ENCODE assay signal across 8 cellular contexts in genomic region chr12:116274552-116275375, GRCh38. TPM values are rescaled to one million over a fixed set of nuclear protein-coding genes. Genes with fewer than 3 reads are reported as not detected.
A peak's percentile ranks its signal among the peaks of the same experiment; 100 is the strongest.
DNase-seq lines count a peak whose midpoint lies in the region; ATAC-seq, FAIRE-seq and TF ChIP-seq lines count a peak whose summit lies in the region.

No MANE protein-coding gene starts in this region.

- H3K27me3 ChIP-seq in skeletal muscle satellite cell (ENCODE audit: control insufficient read depth, insufficient read depth, low read length) = no peaks in the 10 kb centered on the region

- TF ChIP-seq CTCF in epithelial cell of esophagus (IDR thresholded peaks at IDR 0.05; ENCODE audit: insufficient read depth, low read depth, low read length, missing control alignments) = no peak

- H3K36me3 ChIP-seq in skeletal muscle satellite cell (ENCODE audit: insufficient read depth, low read length) = no peaks in the 10 kb centered on the region

- peak overlapping the region; percentile 84 for H3K4me2 ChIP-seq in skeletal muscle satellite cell (ENCODE audit: low read length)

- ATAC-seq in HG02588 (IDR thresholded peaks at IDR 0.05; ENCODE audit: unreplicated experiment) = no peak

- DNase-seq in DMS79 treated with DMSO at 0.1 percent for 48 hours (lab: John Stamatoyannopoulos, UW) (peak; percentile 24), DMS79 (lab: John Stamatoyannopoulos, UW) (no peak), RCC 7860 (ENCODE audit: low spot score) (no peak), epithelial cell of esophagus (ENCODE audit: low read depth) (no peak), A172 (ENCODE audit: low spot score) (no peak), GM03348 (ENCODE audit: low spot score) (no peak)

- no peaks in the 10 kb centered on the region for H3K9me3 ChIP-seq in skeletal muscle satellite cell (replicated peaks; ENCODE audit: low read length)

- peak overlapping the region; percentile 90 for H3K9ac ChIP-seq in skeletal muscle satellite cell (ENCODE audit: low read depth, low read length)

- H3K4me3 ChIP-seq in epithelial cell of esophagus (ENCODE audit: low read length) (peak overlapping the region; percentile 85), skeletal muscle satellite cell (ENCODE audit: low read length) (peak overlapping the region; percentile 76)

- FAIRE-seq in RCC 7860 (lab: Jason Lieb, UNC) = peak; percentile 30

- peaks cover 33% of the 10 kb centered on the region for H3K4me1 ChIP-seq in skeletal muscle satellite cell (ENCODE audit: control insufficient read depth, insufficient read depth, low read length)

RNA-seq across cellular contexts. Expression of gene MED13L, which starts 2.7 kb away (rescaled TPM):
- total RNA-seq in skeletal muscle satellite cell (2012; rRNA removed) = 71.2 and 113 TPM in 2 replicates
- total RNA-seq in A172 (2014; rRNA removed; shearing (Covaris generic)) = 33.3 and 37.8 TPM in 2 replicates
